Comparison of ENCODE assay signal across 1 cellular context in the genomic region with DNA sequence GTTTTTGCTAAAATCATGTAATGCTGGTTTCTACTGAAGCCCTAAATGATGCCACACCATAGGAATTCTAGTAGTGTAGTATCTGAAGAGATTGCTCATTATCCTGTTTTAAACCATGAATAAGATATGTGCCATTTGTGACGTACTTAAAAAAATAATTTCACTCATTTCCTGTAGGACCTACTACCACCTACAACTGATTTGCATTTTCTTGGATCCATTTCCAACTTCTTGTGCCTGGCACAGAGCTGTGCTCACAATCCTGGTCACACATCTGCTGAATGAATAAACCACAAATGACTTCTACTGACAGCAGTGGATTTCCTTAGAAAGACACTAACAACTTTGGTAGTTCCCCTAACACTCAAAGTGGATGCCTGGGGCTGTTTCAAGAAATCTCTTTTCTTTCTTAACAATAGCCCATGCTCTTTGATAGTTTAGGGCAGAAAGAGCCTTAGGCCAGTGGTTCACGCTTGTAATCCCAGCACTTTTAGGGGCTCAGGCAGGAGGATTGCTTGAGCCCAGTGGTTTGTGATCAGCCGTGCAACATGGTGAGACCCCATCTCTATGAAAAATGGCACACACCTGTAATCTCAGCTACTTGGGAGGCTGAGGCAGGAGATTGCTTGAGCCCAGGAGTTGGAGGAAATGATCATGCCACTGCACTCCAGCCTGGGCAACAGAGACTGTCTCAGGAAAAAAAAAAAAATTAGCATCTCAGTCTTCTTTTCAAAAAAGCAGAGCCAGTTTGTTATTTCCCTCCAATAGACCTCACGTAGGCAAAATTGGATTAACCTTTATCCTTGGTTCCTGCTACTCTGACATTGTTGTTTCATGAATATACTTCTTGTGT.
TF ChIP-seq lines count a peak whose summit lies in the region.

No MANE protein-coding gene starts in this region.

TF ChIP-seq in SK-N-SH treated with all-trans-retinoic acid at 6 μM for 48 hours, 23 proteins besides CTCF, POLR2A, EP300 and RAD21 (continued from another document):
- TF ChIP-seq CSDC2 (CRISPR knock-in tag; IDR thresholded peaks at IDR 0.05) = no peak
- no peak for TF ChIP-seq TCF4 (CRISPR knock-in tag; IDR thresholded peaks at IDR 0.05; ENCODE audit: borderline replicate concordance)
- TF ChIP-seq ZNF565 (CRISPR knock-in tag; conservative IDR thresholded peaks at IDR 0.05; ENCODE audit: low read depth) = no peak
- TF ChIP-seq BACH2 (CRISPR knock-in tag; IDR thresholded peaks at IDR 0.05; ENCODE audit: borderline replicate concordance) = no peak
